In the genomic region with DNA sequence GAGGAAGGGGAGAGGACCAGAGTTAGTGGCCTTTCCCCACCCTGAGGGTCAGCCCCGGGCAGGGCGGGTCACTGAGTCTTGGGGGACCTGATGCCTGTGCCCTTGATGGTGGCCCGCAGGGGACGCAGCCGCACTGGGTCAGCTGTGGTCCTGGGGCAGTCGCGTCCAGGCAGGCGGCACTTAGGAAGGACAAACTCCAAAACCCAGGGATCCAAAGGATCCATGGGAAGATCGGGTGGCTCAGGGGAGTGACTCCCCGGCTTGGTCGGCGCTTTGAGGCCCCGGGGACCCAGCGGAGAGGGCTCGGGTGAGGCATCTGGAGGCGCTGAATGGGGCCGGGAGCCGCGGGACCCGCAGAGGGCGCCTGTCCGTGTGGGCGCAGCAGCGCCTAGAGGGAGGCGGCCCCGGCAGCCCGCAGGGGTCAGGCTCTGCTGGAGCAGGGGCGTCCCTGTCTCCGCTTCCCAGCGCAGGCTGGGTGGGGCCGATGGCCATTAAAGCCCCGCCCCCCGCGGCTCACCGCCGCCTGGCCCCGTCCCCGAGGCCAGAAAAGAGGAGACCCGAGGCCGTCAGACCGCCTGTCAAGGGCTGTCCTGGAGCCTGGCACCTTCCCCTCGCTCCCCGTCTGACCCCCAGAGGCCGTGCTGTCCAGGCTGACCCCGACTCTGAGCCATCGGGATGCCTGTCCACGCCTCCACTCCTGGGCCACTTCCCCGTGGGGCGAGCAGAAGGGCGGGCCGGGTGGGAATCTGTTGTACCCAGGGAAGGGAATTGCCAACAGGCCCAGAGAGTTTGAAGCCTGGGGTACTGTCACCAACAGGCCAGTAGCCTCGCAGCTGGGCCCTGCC, we compare ENCODE assay signal across 9 cellular contexts. TPM values are rescaled to one million over a fixed set of nuclear protein-coding genes. Genes with fewer than 3 reads are reported as not detected.
DNase-seq lines count a peak whose midpoint lies in the region; ATAC-seq and TF ChIP-seq lines count a peak whose summit lies in the region.
"Had no signal": no experiment of that assay in that cellular context is flagged by ENCODE, and none has a peak within 500 bp of the region (broad histone marks: within the 10 kb centered on the region; RNA-seq: fewer than 3 reads in every experiment).

No MANE protein-coding gene starts in this region.

- peaks cover 8% of the 10 kb centered on the region for H3K27me3 ChIP-seq in CD8-positive, alpha-beta T cell (ENCODE audit: insufficient read depth, low read length)
- H3K27me3 ChIP-seq in OCI-LY1 (ENCODE audit: insufficient read depth, low read length) (no peaks in the 10 kb centered on the region), stomach (no peaks in the 10 kb centered on the region)

- ATAC-seq in CD8-positive, alpha-beta T cell: peak; percentile 81
- ATAC-seq in HG02588 (IDR thresholded peaks at IDR 0.05; ENCODE audit: unreplicated experiment) (no peak), HG03135 (IDR thresholded peaks at IDR 0.05; ENCODE audit: unreplicated experiment) (no peak)

- no peaks in the 10 kb centered on the region for H3K4me1 ChIP-seq in CD8-positive, alpha-beta T cell (ENCODE audit: insufficient read depth, low read length)
- H3K4me1 ChIP-seq in OCI-LY1 (ENCODE audit: insufficient read depth, low read length, severe bottlenecking) (no peaks in the 10 kb centered on the region), stomach (peaks cover 14 to 43% (median 24%) of the 10 kb centered on the region in 4 donors)

- no peak overlapping the region for H3K4me3 Mint-ChIP-seq in CD8-positive, alpha-beta T cell
- peak overlapping the region; percentile 67 for H3K4me3 Mint-ChIP-seq in dendritic cell treated with granulocyte-macrophage colony-stimulating factor and Interleukin-4, amounts not matched to agents 40 ng/mL and 50 ng/mL, for 4 days

- WGBS in stomach, 5 donors: 12 to 21% (median 16%) methylated on average over 24 to 52 of the region's 52 CpGs

- H3K4me2 ChIP-seq in OCI-LY1 (ENCODE audit: low read length): no peak overlapping the region

- no peaks in the 10 kb centered on the region for H3K36me3 ChIP-seq in CD8-positive, alpha-beta T cell (ENCODE audit: insufficient read depth, low read length)
- no peaks in the 10 kb centered on the region for H3K36me3 ChIP-seq in OCI-LY1 (ENCODE audit: insufficient read depth, low read length)
- H3K36me3 ChIP-seq in stomach: no peaks in the 10 kb centered on the region

- CTCF ChIA-PET in CD8-positive, alpha-beta T cell (lab: Charles Lee): no interaction called here

- no peaks in the 10 kb centered on the region for H3K9me2 ChIP-seq in OCI-LY1 (ENCODE audit: low read depth, low read length)

- H3F3A ChIP-seq in OCI-LY1 (ENCODE audit: insufficient read depth, low read length): no peaks in the 10 kb centered on the region

- peaks cover 10% of the 10 kb centered on the region for H3K27me3 Mint-ChIP-seq in CD8-positive, alpha-beta T cell (ENCODE audit: low read depth)
- peaks cover 8% of the 10 kb centered on the region for H3K27me3 Mint-ChIP-seq in dendritic cell treated with granulocyte-macrophage colony-stimulating factor and Interleukin-4, amounts not matched to agents 40 ng/mL and 50 ng/mL, for 4 days

- H3K27ac ChIP-seq in CD8-positive, alpha-beta T cell (ENCODE audit: low read depth, low read length): no peak overlapping the region
- H3K27ac ChIP-seq in OCI-LY1 (ENCODE audit: low read depth, low read length, poor library complexity, severe bottlenecking): no peak overlapping the region
- H3K27ac ChIP-seq in stomach: peak overlapping the region in 3 of 5 donors; percentile 35 to 86 (median 62)

- H3K4me3 ChIP-seq in CD8-positive, alpha-beta T cell (ENCODE audit: low read depth, low read length): no peak overlapping the region
- H3K4me3 ChIP-seq in OCI-LY1 (ENCODE audit: low read depth, low read length, poor library complexity, severe bottlenecking) (no peak overlapping the region), stomach (peak overlapping the region; percentile 42 to 55 (median 48))

- no peak overlapping the region for H2AFZ ChIP-seq in OCI-LY1 (ENCODE audit: low read length)

- H4K20me1 ChIP-seq in OCI-LY1 (ENCODE audit: insufficient read depth, low read length): no peaks in the 10 kb centered on the region

- H3K36me3 Mint-ChIP-seq in CD8-positive, alpha-beta T cell: no peaks in the 10 kb centered on the region
- no peaks in the 10 kb centered on the region for H3K36me3 Mint-ChIP-seq in dendritic cell treated with granulocyte-macrophage colony-stimulating factor and Interleukin-4, amounts not matched to agents 40 ng/mL and 50 ng/mL, for 4 days (ENCODE audit: low read depth)

- intact Hi-C loops in CD8-positive, alpha-beta T cell (cut with DNase I, micrococcal nuclease): loop anchor here in 1 of 2 experiments (10.0 kb wide), 1 partner anchor 872 kb away; no protein-coding TSS in a partner anchor
- intact Hi-C loops in dendritic cell treated with granulocyte-macrophage colony-stimulating factor and Interleukin-4, amounts not matched to agents 40 ng/mL and 50 ng/mL, for 4 days (cut with micrococcal nuclease): no loop called here
- intact Hi-C loops in stomach (cut with DNase I; ENCODE audit: low total_unique reads): no loop called here

- POLR2A ChIA-PET in CD8-positive, alpha-beta T cell (lab: Charles Lee): no interaction called here

- H3K79me2 ChIP-seq in OCI-LY1 (ENCODE audit: insufficient read depth, low read length): no peaks in the 10 kb centered on the region

- TF ChIP-seq POLR2A in stomach (IDR thresholded peaks at IDR 0.05): no peak

- H3K9ac ChIP-seq in OCI-LY1 (ENCODE audit: low read length): no peak overlapping the region

- TF ChIP-seq EP300 in stomach (IDR thresholded peaks at IDR 0.05): no peak

- H3K9me3 ChIP-seq in CD8-positive, alpha-beta T cell (ENCODE audit: low read length): no peaks in the 10 kb centered on the region
- H3K9me3 ChIP-seq in OCI-LY1 (ENCODE audit: low read length): no peaks in the 10 kb centered on the region
- H3K9me3 ChIP-seq in stomach: no peaks in the 10 kb centered on the region

- H3K9me3 Mint-ChIP-seq in CD8-positive, alpha-beta T cell: no peaks in the 10 kb centered on the region
- no peaks in the 10 kb centered on the region for H3K9me3 Mint-ChIP-seq in dendritic cell treated with granulocyte-macrophage colony-stimulating factor and Interleukin-4, amounts not matched to agents 40 ng/mL and 50 ng/mL, for 4 days

- TF ChIP-seq CTCF in CD8-positive, alpha-beta T cell (IDR thresholded peaks at IDR 0.05): no peak
- TF ChIP-seq CTCF in OCI-LY1 (IDR thresholded peaks at IDR 0.05; ENCODE audit: low read length) (peak; percentile 21; the same call in 1 of the 2 replicates), stomach (IDR thresholded peaks at IDR 0.05) (peak in 5 of 7 experiments; percentile 7 to 62 (median 31))

- peaks cover 4% of the 10 kb centered on the region for H3K4me1 Mint-ChIP-seq in CD8-positive, alpha-beta T cell (ENCODE audit: low read depth)
- peaks cover 29% of the 10 kb centered on the region for H3K4me1 Mint-ChIP-seq in dendritic cell treated with granulocyte-macrophage colony-stimulating factor and Interleukin-4, amounts not matched to agents 40 ng/mL and 50 ng/mL, for 4 days (ENCODE audit: low read depth)

- peak in 4 of 7 experiments; percentile 10 to 40 (median 26) for DNase-seq in CD8-positive, alpha-beta T cell
- DNase-seq in lung microvascular endothelial cell (ENCODE audit: low read depth in 2 of 2) (peak; percentile 43 to 49), stomach (peak; percentile 66), mesenteric fat pad (ENCODE audit: low spot score) (no peak)

- no peak overlapping the region for H3K27ac Mint-ChIP-seq in CD8-positive, alpha-beta T cell
- no peak overlapping the region for H3K27ac Mint-ChIP-seq in dendritic cell treated with granulocyte-macrophage colony-stimulating factor and Interleukin-4, amounts not matched to agents 40 ng/mL and 50 ng/mL, for 4 days

RNA-seq across cellular contexts. Expression of a gene that starts 17.4 kb away (rescaled TPM):
- not detected for total RNA-seq in CD8-positive, alpha-beta T cell
- total RNA-seq in lung microvascular endothelial cell: not detected in 2 replicates
- total RNA-seq in stomach: 1 to 10 TPM in 3 of 5 donors, not detected in 2; 1.5 to 3.3 (median 2.3) TPM
- 10 to 100 TPM in 1 of 3 donors, 1 to 10 TPM in 1, under 1 TPM in 1; 0.63 to 21.4 (median 1.7) TPM for polyA plus RNA-seq in stomach
- 880 TPM for total RNA-seq in mesenteric fat pad
- total RNA-seq: dermis microvascular lymphatic vessel endothelial cell had no signal

RNA-seq across cellular contexts. Expression of a gene that starts 18.8 kb away (rescaled TPM):
- 1 to 10 TPM; 5.3 to 6.4 TPM for total RNA-seq in CD8-positive, alpha-beta T cell
- total RNA-seq in lung microvascular endothelial cell (15.9 TPM in 2 replicates), stomach (10 to 100 TPM in 4 of 5 donors, 1 to 10 TPM in 1; 6.4 to 62.9 (median 19.3) TPM), mesenteric fat pad (25.6 TPM)
- 10 to 100 TPM; 28.0 to 30.9 (median 30.5) TPM for polyA plus RNA-seq in stomach

RNA-seq across cellular contexts. Expression of a gene that starts 27.8 kb away (rescaled TPM):
- total RNA-seq in CD8-positive, alpha-beta T cell: 10 to 100 TPM; 13.4 to 14.5 TPM
- 25.1 and 28.8 TPM in 2 replicates for total RNA-seq in lung microvascular endothelial cell
- 10 to 100 TPM in 3 of 5 donors, 1 to 10 TPM in 1, not detected in 1; 9.4 to 28.4 (median 20.7) TPM for total RNA-seq in stomach
- polyA plus RNA-seq in stomach: 10 to 100 TPM; 26.5 to 56.6 (median 37.7) TPM
- total RNA-seq in mesenteric fat pad: 49.8 TPM

RNA-seq across cellular contexts. Expression of a gene that starts 40.0 kb away (rescaled TPM):
- 1 to 10 TPM; 2.5 to 3.1 TPM for total RNA-seq in CD8-positive, alpha-beta T cell
- under 0.01 TPM in 2 replicates for total RNA-seq in lung microvascular endothelial cell
- 100 to 1,000 TPM in 2 of 5 donors, 10 to 100 TPM in 3; 11.4 to 301 (median 60.1) TPM for total RNA-seq in stomach
- polyA plus RNA-seq in stomach: 10 to 100 TPM; 10.3 to 22.0 (median 13.0) TPM
- total RNA-seq in mesenteric fat pad: 20.2 TPM

RNA-seq across cellular contexts. Expression of a gene that starts 52.6 kb away (rescaled TPM):
- total RNA-seq in CD8-positive, alpha-beta T cell: 10 to 100 TPM; 44.6 to 46.2 TPM
- 2.2 and 5.8 TPM in 2 replicates for total RNA-seq in lung microvascular endothelial cell
- 100 to 1,000 TPM in 4 of 5 donors, 10 to 100 TPM in 1; 50.3 to 593 (median 210) TPM for total RNA-seq in stomach
- 10 to 100 TPM in 1 of 3 donors, 1 to 10 TPM in 2; 6.7 to 34.0 (median 7.8) TPM for polyA plus RNA-seq in stomach
- total RNA-seq in mesenteric fat pad: 31.0 TPM

Comparison
In these comparisons a context has a peak if more than half of its experiments do, and no peak if none do; other contexts are left out.
1. H3K27ac ChIP-seq: peak in stomach (3 of 5); none in CD8-positive, alpha-beta T cell (single experiment) and OCI-LY1 (single experiment).
2. H3K4me3 ChIP-seq: peak in stomach (4 of 4); none in CD8-positive, alpha-beta T cell (single experiment) and OCI-LY1 (single experiment).
3. RNA of a gene that starts 17.4 kb away (total RNA-seq): 880 TPM in mesenteric fat pad (single experiment); 1.5 to 3.3 TPM in stomach, not detected in CD8-positive, alpha-beta T cell and not detected in lung microvascular endothelial cell; every median in the first group is over 100 times any median in the second.